In genomic region chr3:168289480-168289879, GRCh38 we compare ENCODE assay signal across 31 cellular contexts.
"Had no signal": no experiment of that assay in that cellular context is flagged by ENCODE, and none has a peak within 500 bp of the region (broad histone marks: within the 10 kb centered on the region; RNA-seq: fewer than 3 reads in every experiment).

No MANE protein-coding gene starts in this region.

- H3K27ac ChIP-seq: adrenal gland, body of pancreas, colonic mucosa, epithelial cell of prostate, esophagus squamous epithelium, gastroesophageal sphincter, heart right ventricle, WERI-Rb-1 had no signal

- DNase-seq: activated B cell treated with CpG ODN at 0.5 μM for 24 hours; activated CD4-positive, alpha-beta T cell treated with anti-CD3 and anti-CD28 coated beads for 48 hours; activated CD4-positive, alpha-beta T cell treated with anti-CD3 and anti-CD28 coated beads, Interleukin-2, amount 50 U/mL, for 1 hour; activated CD4-positive, alpha-beta T cell treated with anti-CD3 and anti-CD28 coated beads, Interleukin-2, amount 50 U/mL, for 48 hours; activated CD8-positive, alpha-beta memory T cell treated with anti-CD3 and anti-CD28 coated beads for 24 hours; activated CD8-positive, alpha-beta T cell treated with anti-CD3 and anti-CD28 coated beads for 36 hours; activated effector memory CD4-positive, alpha-beta T cell treated with anti-CD3 and anti-CD28 coated beads, Interleukin-2, amount 50 U/mL, for 16 hours; activated naive CD4-positive, alpha-beta T cell treated with anti-CD3 and anti-CD28 coated beads for 36 hours; activated naive CD8-positive, alpha-beta T cell treated with anti-CD3 and anti-CD28 coated beads for 36 hours; activated naive CD8-positive, alpha-beta T cell treated with anti-CD3 and anti-CD28 coated beads, Interleukin-2, amount 50 U/mL, for 24 hours; activated T-cell treated with anti-CD3 and anti-CD28 coated beads, Interleukin-2, amount 50 U/mL, for 1 hour; activated T-cell treated with anti-CD3 and anti-CD28 coated beads, Interleukin-2, amount 50 U/mL, for 48 hours; adrenal gland; amygdala; aorta; body of pancreas; central memory CD4-positive, alpha-beta T cell; cerebellar nuclear complex; colonic mucosa; effector CD8-positive, alpha-beta T cell; esophagus squamous epithelium; foreskin melanocyte; heart right ventricle; T-helper 17 cell; T1000; WERI-Rb-1 had no signal

- H3K36me3 ChIP-seq: adrenal gland, colonic mucosa, esophagus squamous epithelium, gastroesophageal sphincter, heart right ventricle, WERI-Rb-1 had no signal

- H3K4me3 ChIP-seq: adrenal gland, body of pancreas, colonic mucosa, esophagus squamous epithelium, gastroesophageal sphincter, heart right ventricle had no signal

- FAIRE-seq: endometrium, endothelial cell of umbilical vein had no signal

- H3K9me3 ChIP-seq: adrenal gland, body of pancreas, colonic mucosa, esophagus squamous epithelium, gastroesophageal sphincter, heart right ventricle had no signal

- H3K27me3 ChIP-seq: adrenal gland, body of pancreas, colonic mucosa, esophagus squamous epithelium, gastroesophageal sphincter, heart right ventricle had no signal

- H3K4me1 ChIP-seq: adrenal gland, body of pancreas, colonic mucosa, esophagus squamous epithelium, gastroesophageal sphincter, heart right ventricle had no signal

- ATAC-seq: activated CD4-positive, CD25-positive, alpha-beta regulatory T cell treated with anti-CD3 and anti-CD28 coated beads, Interleukin-2, amount 50 U/mL, for 24 hours; activated CD8-positive, alpha-beta T cell treated with anti-CD3 and anti-CD28 coated beads for 36 hours; activated naive CD8-positive, alpha-beta T cell treated with anti-CD3 and anti-CD28 coated beads, Interleukin-2, amount 50 U/mL, for 24 hours; body of pancreas; gastroesophageal sphincter; heart right ventricle; T-helper 17 cell had no signal
